ENCODE assay signal across 25 cellular contexts in genomic region chr6:168345896-168346754, GRCh38. TPM values are rescaled to one million over a fixed set of nuclear protein-coding genes. Genes with fewer than 3 reads are reported as not detected.
"Had no signal": no experiment of that assay in that cellular context is flagged by ENCODE, and none has a peak within 500 bp of the region (broad histone marks: within the 10 kb centered on the region; RNA-seq: fewer than 3 reads in every experiment).

No MANE protein-coding gene starts in this region.

- H3K4me1 ChIP-seq: Peyer's patch, SJCRH30 had no signal

- H3K27me3 ChIP-seq: brain microvascular endothelial cell, Peyer's patch had no signal

- ATAC-seq: activated naive CD4-positive, alpha-beta T cell treated with anti-CD3 and anti-CD28 coated beads, Interleukin-2, amount 50 U/mL, for 72 hours; activated T-cell treated with anti-CD3 and anti-CD28 coated beads, Interleukin-2, amount 50 U/mL, for 4 hours; SK-N-SH treated with all-trans-retinoic acid at 6 μM for 48 hours had no signal

- DNase-seq: activated CD4-positive, alpha-beta T cell treated with anti-CD3 and anti-CD28 coated beads for 48 hours; activated CD4-positive, alpha-beta T cell treated with anti-CD3 and anti-CD28 coated beads, Interleukin-2, amount 50 U/mL, for 4 hours; activated CD4-positive, CD25-positive, alpha-beta regulatory T cell treated with anti-CD3 and anti-CD28 coated beads, Interleukin-2, amount 50 U/mL, for 72 hours; activated CD8-positive, alpha-beta memory T cell treated with anti-CD3 and anti-CD28 coated beads for 24 hours; activated effector memory CD4-positive, alpha-beta T cell treated with anti-CD3 and anti-CD28 coated beads, Interleukin-2, amount 50 U/mL, for 16 hours; activated naive CD4-positive, alpha-beta T cell treated with Interleukin-2 at 50 U/mL for 16 hours; activated T-cell treated with anti-CD3 and anti-CD28 coated beads, Interleukin-2, amount 50 U/mL, for 4 hours; brain microvascular endothelial cell; MM.1S; NCI-H1105; NCI-H1436; NCI-H1694 treated with DMSO at 0.1 percent for 48 hours; NCI-H2029 treated with DMSO at 0.1 percent for 48 hours; NCI-H345; NCI-H510A; NCI-H526 treated with DMSO at 0.1 percent for 48 hours; NCI-H82; OCI-M1; Peyer's patch; Right ventricle myocardium superior had no signal

- H3K4me3 Mint-ChIP-seq: activated T-cell treated with anti-CD3 and anti-CD28 coated beads, Interleukin-2, amount 50 U/mL, for 4 hours; T-helper 1 cell treated with Interleukin-12 subunit alpha and Interleukin-12 subunit beta and Interleukin-4 antibody, amounts not matched to agents 30 μg/mL and 1 μg/mL, for 36 hours had no signal

- H3K27ac Mint-ChIP-seq: activated naive CD4-positive, alpha-beta T cell treated with anti-CD3 and anti-CD28 coated beads, Interleukin-2, amount 50 U/mL, for 72 hours; T-helper 1 cell treated with Interleukin-12 subunit alpha and Interleukin-12 subunit beta and Interleukin-4 antibody, amounts not matched to agents 30 μg/mL and 1 μg/mL, for 36 hours had no signal

- H3K9me3 Mint-ChIP-seq: activated T-cell treated with anti-CD3 and anti-CD28 coated beads, Interleukin-2, amount 50 U/mL, for 4 hours had no signal

- H3K4me3 ChIP-seq: Peyer's patch, SJCRH30 had no signal

- H3K9me3 ChIP-seq: Peyer's patch, SJCRH30 had no signal

- H3K36me3 ChIP-seq: brain microvascular endothelial cell, Peyer's patch, SJCRH30 had no signal

- H3K27ac ChIP-seq: brain microvascular endothelial cell, Peyer's patch, RWPE1, SJCRH30 had no signal

RNA-seq across cellular contexts. Expression of gene DACT2, which starts 26.5 kb away (rescaled TPM):
- total RNA-seq: activated naive CD4-positive, alpha-beta T cell treated with anti-CD3 and anti-CD28 coated beads, Interleukin-2, amount 50 U/mL, for 72 hours; activated T-cell treated with anti-CD3 and anti-CD28 coated beads, Interleukin-2, amount 50 U/mL, for 4 hours; SJCRH30 had no signal
